ENCODE assay signal across 3 cellular contexts in genomic region chr17:42051013-42051400, GRCh38.
TF ChIP-seq lines count a peak whose summit lies in the region.

No MANE protein-coding gene starts in this region.

TF ChIP-seq in SK-N-SH, 30 proteins besides CTCF, POLR2A, EP300 and RAD21:
- no peak for TF ChIP-seq USF2 (IDR thresholded peaks at IDR 0.05; ENCODE audit: borderline replicate concordance, low read depth, low read length)
- no peak for TF ChIP-seq YY1 (IDR thresholded peaks at IDR 0.05; ENCODE audit: low read depth)
- no peak for TF ChIP-seq RXRA (IDR thresholded peaks at IDR 0.05; ENCODE audit: borderline replicate concordance, low read depth)
- no peak for TF ChIP-seq USF1 (IDR thresholded peaks at IDR 0.05; ENCODE audit: borderline replicate concordance, low read depth)
- no peak for TF ChIP-seq NRF1 (IDR thresholded peaks at IDR 0.05; ENCODE audit: low read depth, low read length)
- TF ChIP-seq CHD2 (IDR thresholded peaks at IDR 0.05; ENCODE audit: low read length, partially characterized antibody) = no peak
- no peak for TF ChIP-seq PBX3 (IDR thresholded peaks at IDR 0.05)

TF ChIP-seq in SK-N-SH treated with all-trans-retinoic acid at 6 μM for 48 hours, 23 proteins besides CTCF, POLR2A, EP300 and RAD21:
- no peak for TF ChIP-seq ISL1 (CRISPR knock-in tag; IDR thresholded peaks at IDR 0.05)
- TF ChIP-seq TSHZ2 (CRISPR knock-in tag; IDR thresholded peaks at IDR 0.05) = no peak
- no peak for TF ChIP-seq ZFP3 (CRISPR knock-in tag; IDR thresholded peaks at IDR 0.05)
- no peak for TF ChIP-seq CREB5 (CRISPR knock-in tag; IDR thresholded peaks at IDR 0.05; ENCODE audit: low read depth)
- no peak for TF ChIP-seq POU6F1 (CRISPR knock-in tag; IDR thresholded peaks at IDR 0.05; ENCODE audit: borderline replicate concordance, low read depth)
- no peak for TF ChIP-seq ZNF565 (CRISPR knock-in tag; conservative IDR thresholded peaks at IDR 0.05; ENCODE audit: low read depth)
- TF ChIP-seq ESRRG (CRISPR knock-in tag; IDR thresholded peaks at IDR 0.05) = no peak
- TF ChIP-seq BACH2 (CRISPR knock-in tag; IDR thresholded peaks at IDR 0.05; ENCODE audit: borderline replicate concordance) = no peak
- TF ChIP-seq TOX (CRISPR knock-in tag; IDR thresholded peaks at IDR 0.05; ENCODE audit: borderline replicate concordance) = no peak
- no peak for TF ChIP-seq TCF4 (CRISPR knock-in tag; IDR thresholded peaks at IDR 0.05; ENCODE audit: borderline replicate concordance)
- TF ChIP-seq ZNF8 (CRISPR knock-in tag; IDR thresholded peaks at IDR 0.05) = no peak
- no peak for TF ChIP-seq RARB (CRISPR knock-in tag; IDR thresholded peaks at IDR 0.05)
- no peak for TF ChIP-seq ZC3H10 (CRISPR knock-in tag; IDR thresholded peaks at IDR 0.05)
- no peak for TF ChIP-seq PATZ1 (CRISPR knock-in tag; IDR thresholded peaks at IDR 0.05; ENCODE audit: borderline replicate concordance)
- no peak for TF ChIP-seq GLIS3 (CRISPR knock-in tag; IDR thresholded peaks at IDR 0.05)
- TF ChIP-seq ZNF70 (CRISPR knock-in tag; IDR thresholded peaks at IDR 0.05) = no peak
- TF ChIP-seq ZFP30 (CRISPR knock-in tag; IDR thresholded peaks at IDR 0.05) = no peak

TF ChIP-seq in HepG2, 621 proteins besides CTCF, POLR2A, EP300 and RAD21:
- TF ChIP-seq LRRFIP1 (CRISPR knock-in tag; conservative IDR thresholded peaks at IDR 0.05) (no peak), ZNF766 (CRISPR knock-in tag; IDR thresholded peaks at IDR 0.05; ENCODE audit: borderline replicate concordance) (no peak), TGIF2 (CRISPR knock-in tag; IDR thresholded peaks at IDR 0.05) (no peak), ZNF674 (CRISPR knock-in tag; IDR thresholded peaks at IDR 0.05; ENCODE audit: low read depth) (no peak), ZNF121 (CRISPR knock-in tag; IDR thresholded peaks at IDR 0.05) (no peak), ESRRA (CRISPR knock-in tag; IDR thresholded peaks at IDR 0.05; ENCODE audit: low read depth) (no peak), ZNF512 (CRISPR knock-in tag; IDR thresholded peaks at IDR 0.05) (no peak), MTF2 (CRISPR knock-in tag; IDR thresholded peaks at IDR 0.05; ENCODE audit: borderline replicate concordance) (peak; percentile 16; the same call in 1 of the 2 replicates), HNRNPK (IDR thresholded peaks at IDR 0.05; ENCODE audit: low read depth, low read length, poor library complexity, severe bottlenecking) (no peak), MLXIP (CRISPR knock-in tag; IDR thresholded peaks at IDR 0.05; ENCODE audit: borderline replicate concordance) (no peak), SMAD3 (CRISPR knock-in tag; IDR thresholded peaks at IDR 0.05) (no peak), IKZF4 (CRISPR knock-in tag; IDR thresholded peaks at IDR 0.05; ENCODE audit: borderline replicate concordance, low read depth, not compliant biosample characterization) (no peak), XRCC5 (optimal IDR thresholded peaks at IDR 0.05; ENCODE audit: low read length) (peak; percentile 1), ZNF34 (CRISPR knock-in tag; IDR thresholded peaks at IDR 0.05; ENCODE audit: borderline replicate concordance) (0 out of 2 replicates have a peak, but pooled peaks have one; percentile 7), YY1 (IDR thresholded peaks at IDR 0.05; ENCODE audit: insufficient read depth, insufficient replicate concordance, low read depth, low read length) (no peak)
